ENCODE assay signal across 1 cellular context in the genomic region with DNA sequence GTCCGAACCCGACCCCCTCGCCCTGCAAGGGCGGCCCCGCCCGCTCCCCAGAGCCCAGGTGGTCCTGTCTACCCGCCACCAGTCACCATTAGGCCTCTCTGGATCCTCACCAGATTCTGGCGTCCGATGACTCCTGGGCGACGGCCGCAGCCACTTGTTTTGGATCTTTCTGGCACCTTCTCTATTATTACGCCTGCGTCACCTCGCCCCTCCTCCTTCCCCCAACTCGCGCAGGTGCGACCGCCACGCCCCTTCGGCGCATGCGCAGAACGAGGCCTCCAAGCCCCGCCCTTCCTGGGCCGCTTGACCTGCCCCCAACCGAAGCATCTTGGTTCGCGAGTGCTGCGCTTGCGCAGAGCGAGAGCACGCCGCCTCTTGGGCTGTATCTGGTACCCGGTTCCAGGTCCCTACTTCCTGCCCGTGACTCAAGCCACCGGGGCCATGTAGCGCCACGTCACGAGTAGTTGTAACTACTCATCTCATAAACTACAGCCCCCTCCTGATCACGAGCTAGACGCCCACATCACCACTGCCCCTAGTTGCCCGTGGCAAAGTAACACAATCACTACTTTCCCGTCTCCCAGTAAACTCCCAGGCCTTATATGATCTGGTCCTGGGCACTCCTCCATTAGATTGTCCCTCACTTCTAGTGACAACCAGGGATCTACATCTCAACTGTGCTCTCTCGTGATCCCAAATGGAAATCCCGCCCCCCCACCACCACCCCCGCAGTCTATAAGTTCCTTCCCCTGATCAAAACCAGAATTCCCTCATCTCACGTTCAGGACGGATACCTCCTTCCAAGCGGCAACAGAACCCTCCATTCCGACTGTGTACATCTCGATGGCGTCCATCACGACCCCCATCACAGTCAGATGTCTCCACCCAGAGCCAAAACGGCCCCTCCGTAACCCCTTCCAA.
A peak's percentile ranks its signal among the peaks of the same experiment; 100 is the strongest.
TF ChIP-seq lines count a peak whose summit lies in the region.

Gene DEDD2, minus strand, starts transcription at position 156 of the 921 bp plus-strand sequence. CDS start 670 bp downstream, outside the sequence.

TF ChIP-seq in HepG2, 621 proteins besides CTCF, POLR2A, EP300 and RAD21 (continued from another document and continues in another):
- TF ChIP-seq TFAP4 (IDR thresholded peaks at IDR 0.05; ENCODE audit: borderline replicate concordance, low read depth) (no peak), PPARG (CRISPR knock-in tag; conservative IDR thresholded peaks at IDR 0.05) (no peak; the same call in 1 of the 2 replicates), ZFY (CRISPR knock-in tag; IDR thresholded peaks at IDR 0.05) (peak; percentile 78), KAT8 (CRISPR knock-in tag; IDR thresholded peaks at IDR 0.05) (0 out of 2 replicates have a peak, but pooled peaks have one; percentile 43), ZMAT3 (CRISPR knock-in tag; conservative IDR thresholded peaks at IDR 0.05) (no peak), ZNF350 (CRISPR knock-in tag; IDR thresholded peaks at IDR 0.05; ENCODE audit: borderline replicate concordance, low read depth) (peak; percentile 88), THAP9 (CRISPR knock-in tag; IDR thresholded peaks at IDR 0.05; ENCODE audit: borderline replicate concordance) (no peak), IKZF4 (CRISPR knock-in tag; IDR thresholded peaks at IDR 0.05; ENCODE audit: borderline replicate concordance, low read depth, not compliant biosample characterization) (peak; percentile 24), ZNF713 (CRISPR knock-in tag; IDR thresholded peaks at IDR 0.05) (no peak), ZBTB42 (CRISPR knock-in tag; IDR thresholded peaks at IDR 0.05) (peak; percentile 9; the same call in 1 of the 2 replicates), HNRNPK (IDR thresholded peaks at IDR 0.05; ENCODE audit: low read depth, low read length, poor library complexity, severe bottlenecking) (no peak), ZNF781 (CRISPR knock-in tag; IDR thresholded peaks at IDR 0.05; ENCODE audit: borderline replicate concordance, not compliant biosample characterization) (no peak), MTA3 (CRISPR knock-in tag; IDR thresholded peaks at IDR 0.05) (no peak), KDM5B (CRISPR knock-in tag; IDR thresholded peaks at IDR 0.05; ENCODE audit: borderline replicate concordance) (no peak), FOSL1 (CRISPR knock-in tag; IDR thresholded peaks at IDR 0.05; ENCODE audit: borderline replicate concordance) (no peak), MTA1 (CRISPR knock-in tag; IDR thresholded peaks at IDR 0.05; ENCODE audit: borderline replicate concordance) (no peak), ZNF337 (CRISPR knock-in tag; IDR thresholded peaks at IDR 0.05; ENCODE audit: borderline replicate concordance, low read depth) (no peak), HNF4G (IDR thresholded peaks at IDR 0.05; ENCODE audit: borderline replicate concordance, low read depth, low read length) (no peak), HNF4G (CRISPR knock-in tag; IDR thresholded peaks at IDR 0.05; ENCODE audit: borderline replicate concordance, low read depth) (no peak), CCDC6 (CRISPR knock-in tag; IDR thresholded peaks at IDR 0.05) (0 out of 2 replicates have a peak, but pooled peaks have one; percentile 52), ZNF24 (IDR thresholded peaks at IDR 0.05) (no peak), CENPBD1 (CRISPR knock-in tag; IDR thresholded peaks at IDR 0.05; ENCODE audit: borderline replicate concordance, low read depth) (no peak), KAT2B (IDR thresholded peaks at IDR 0.05; ENCODE audit: borderline replicate concordance, low read depth, low read length) (no peak), RFXANK (CRISPR knock-in tag; IDR thresholded peaks at IDR 0.05) (no peak), AKAP8 (CRISPR knock-in tag; IDR thresholded peaks at IDR 0.05) (no peak), ZFP37 (CRISPR knock-in tag; IDR thresholded peaks at IDR 0.05; ENCODE audit: borderline replicate concordance) (no peak), USF2 (IDR thresholded peaks at IDR 0.05; ENCODE audit: low read depth, low read length) (no peak), USF2 (CRISPR knock-in tag; IDR thresholded peaks at IDR 0.05; ENCODE audit: borderline replicate concordance) (no peak), MED1 (CRISPR knock-in tag; IDR thresholded peaks at IDR 0.05) (peak; percentile 26; the same call in 1 of the 2 replicates), ZNF160 (CRISPR knock-in tag; IDR thresholded peaks at IDR 0.05) (no peak), HNRNPH1 (optimal IDR thresholded peaks at IDR 0.05; ENCODE audit: low read depth, low read length) (no peak), CHD4 (IDR thresholded peaks at IDR 0.05; ENCODE audit: borderline replicate concordance, low read length) (no peak), ZFP82 (CRISPR knock-in tag; IDR thresholded peaks at IDR 0.05; ENCODE audit: borderline replicate concordance) (no peak), TEAD2 (CRISPR knock-in tag; IDR thresholded peaks at IDR 0.05) (no peak), NBN (conservative IDR thresholded peaks at IDR 0.05) (no peak), MLLT10 (CRISPR knock-in tag; IDR thresholded peaks at IDR 0.05) (no peak), ZBTB20 (CRISPR knock-in tag; IDR thresholded peaks at IDR 0.05; ENCODE audit: borderline replicate concordance, low read depth) (no peak), TARDBP (CRISPR knock-in tag; IDR thresholded peaks at IDR 0.05) (0 out of 2 replicates have a peak, but pooled peaks have one; percentile 22), ZBTB7A (CRISPR knock-in tag; IDR thresholded peaks at IDR 0.05) (no peak), ZNF460 (CRISPR knock-in tag; IDR thresholded peaks at IDR 0.05; ENCODE audit: borderline replicate concordance) (no peak), ZNF30 (CRISPR knock-in tag; IDR thresholded peaks at IDR 0.05) (no peak), ZNF749 (CRISPR knock-in tag; IDR thresholded peaks at IDR 0.05; ENCODE audit: borderline replicate concordance) (no peak), RFXAP (CRISPR knock-in tag; IDR thresholded peaks at IDR 0.05; ENCODE audit: borderline replicate concordance) (peak; percentile 52; the same call in 1 of the 2 replicates), PHF20 (CRISPR knock-in tag; IDR thresholded peaks at IDR 0.05) (peak; percentile 53; the same call in 1 of the 2 replicates), SOX5 (CRISPR knock-in tag; IDR thresholded peaks at IDR 0.05; ENCODE audit: borderline replicate concordance) (peak; percentile 43; the same call in 1 of the 2 replicates), ZNF333 (CRISPR knock-in tag; IDR thresholded peaks at IDR 0.05; ENCODE audit: borderline replicate concordance) (no peak), MAFF (IDR thresholded peaks at IDR 0.05; ENCODE audit: low read depth, low read length) (no peak), ISX (CRISPR knock-in tag; conservative IDR thresholded peaks at IDR 0.05) (no peak), ZNF101 (CRISPR knock-in tag; IDR thresholded peaks at IDR 0.05; ENCODE audit: borderline replicate concordance, low read depth) (no peak), ZSCAN5A (CRISPR knock-in tag; IDR thresholded peaks at IDR 0.05; ENCODE audit: borderline replicate concordance) (no peak), HNRNPL (IDR thresholded peaks at IDR 0.05; ENCODE audit: low read depth, low read length) (no peak), IRF9 (CRISPR knock-in tag; IDR thresholded peaks at IDR 0.05; ENCODE audit: borderline replicate concordance) (0 out of 2 replicates have a peak, but pooled peaks have one; percentile 30)
- TF ChIP-seq, protein P1, sequence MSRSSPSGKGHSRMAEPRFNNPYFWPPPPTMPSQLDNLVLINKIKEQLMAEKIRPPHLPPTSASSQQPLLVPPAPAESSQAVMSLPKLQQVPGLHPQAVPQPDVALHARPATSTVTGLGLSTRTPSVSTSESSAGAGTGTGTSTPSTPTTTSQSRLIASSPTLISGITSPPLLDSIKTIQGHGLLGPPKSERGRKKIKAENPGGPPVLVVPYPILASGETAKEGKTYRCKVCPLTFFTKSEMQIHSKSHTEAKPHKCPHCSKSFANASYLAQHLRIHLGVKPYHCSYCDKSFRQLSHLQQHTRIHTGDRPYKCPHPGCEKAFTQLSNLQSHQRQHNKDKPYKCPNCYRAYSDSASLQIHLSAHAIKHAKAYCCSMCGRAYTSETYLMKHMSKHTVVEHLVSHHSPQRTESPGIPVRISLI (CRISPR knock-in tag; IDR thresholded peaks at IDR 0.05; ENCODE audit: borderline replicate concordance), result no peak
- TF ChIP-seq, protein P2, sequence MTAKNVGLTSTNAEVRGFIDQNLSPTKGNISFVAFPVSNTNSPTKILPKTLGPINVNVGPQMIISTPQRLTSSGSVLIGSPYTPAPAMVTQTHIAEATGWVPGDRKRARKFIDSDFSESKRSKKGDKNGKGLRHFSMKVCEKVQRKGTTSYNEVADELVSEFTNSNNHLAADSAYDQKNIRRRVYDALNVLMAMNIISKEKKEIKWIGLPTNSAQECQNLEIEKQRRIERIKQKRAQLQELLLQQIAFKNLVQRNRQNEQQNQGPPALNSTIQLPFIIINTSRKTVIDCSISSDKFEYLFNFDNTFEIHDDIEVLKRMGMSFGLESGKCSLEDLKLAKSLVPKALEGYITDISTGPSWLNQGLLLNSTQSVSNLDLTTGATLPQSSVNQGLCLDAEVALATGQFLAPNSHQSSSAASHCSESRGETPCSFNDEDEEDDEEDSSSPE (CRISPR knock-in tag; IDR thresholded peaks at IDR 0.05), result no peak
- TF ChIP-seq, protein P3, sequence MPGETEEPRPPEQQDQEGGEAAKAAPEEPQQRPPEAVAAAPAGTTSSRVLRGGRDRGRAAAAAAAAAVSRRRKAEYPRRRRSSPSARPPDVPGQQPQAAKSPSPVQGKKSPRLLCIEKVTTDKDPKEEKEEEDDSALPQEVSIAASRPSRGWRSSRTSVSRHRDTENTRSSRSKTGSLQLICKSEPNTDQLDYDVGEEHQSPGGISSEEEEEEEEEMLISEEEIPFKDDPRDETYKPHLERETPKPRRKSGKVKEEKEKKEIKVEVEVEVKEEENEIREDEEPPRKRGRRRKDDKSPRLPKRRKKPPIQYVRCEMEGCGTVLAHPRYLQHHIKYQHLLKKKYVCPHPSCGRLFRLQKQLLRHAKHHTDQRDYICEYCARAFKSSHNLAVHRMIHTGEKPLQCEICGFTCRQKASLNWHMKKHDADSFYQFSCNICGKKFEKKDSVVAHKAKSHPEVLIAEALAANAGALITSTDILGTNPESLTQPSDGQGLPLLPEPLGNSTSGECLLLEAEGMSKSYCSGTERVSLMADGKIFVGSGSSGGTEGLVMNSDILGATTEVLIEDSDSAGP (CRISPR knock-in tag; IDR thresholded peaks at IDR 0.05; ENCODE audit: borderline replicate concordance), result peak; percentile 12; the same call in 1 of the 2 replicates
